In genomic region chr6:32127409-32127716, GRCh38 we compare ENCODE assay signal across 1 cellular context.
TF ChIP-seq lines count a peak whose summit lies in the region.

No MANE protein-coding gene starts in this region.

TF ChIP-seq in HepG2, 621 proteins besides CTCF, POLR2A, EP300 and RAD21:
- TF ChIP-seq YEATS4 (CRISPR knock-in tag; IDR thresholded peaks at IDR 0.05; ENCODE audit: borderline replicate concordance) (0 out of 2 replicates have a peak, but pooled peaks have one; percentile 1), ZFY (CRISPR knock-in tag; IDR thresholded peaks at IDR 0.05) (peak; percentile 37; the same call in 1 of the 2 replicates), ZNF773 (CRISPR knock-in tag; IDR thresholded peaks at IDR 0.05; ENCODE audit: borderline replicate concordance) (0 out of 2 replicates have a peak, but pooled peaks have one; percentile 41), ZNF772 (CRISPR knock-in tag; IDR thresholded peaks at IDR 0.05) (no peak), SATB2 (CRISPR knock-in tag; IDR thresholded peaks at IDR 0.05) (0 out of 2 replicates have a peak, but pooled peaks have one; percentile 68), ZNF629 (CRISPR knock-in tag; conservative IDR thresholded peaks at IDR 0.05) (0 out of 2 replicates have a peak, but pooled peaks have one; percentile 11), ZZZ3 (CRISPR knock-in tag; IDR thresholded peaks at IDR 0.05; ENCODE audit: borderline replicate concordance) (no peak), ZNF766 (CRISPR knock-in tag; IDR thresholded peaks at IDR 0.05; ENCODE audit: borderline replicate concordance) (0 out of 2 replicates have a peak, but pooled peaks have one; percentile 21), NONO (IDR thresholded peaks at IDR 0.05) (no peak), NONO (CRISPR knock-in tag; conservative IDR thresholded peaks at IDR 0.05) (no peak), KLF12 (CRISPR knock-in tag; IDR thresholded peaks at IDR 0.05; ENCODE audit: borderline replicate concordance) (0 out of 2 replicates have a peak, but pooled peaks have one; percentile 40), DR1 (CRISPR knock-in tag; IDR thresholded peaks at IDR 0.05) (0 out of 2 replicates have a peak, but pooled peaks have one; percentile 21), TMF1 (CRISPR knock-in tag; IDR thresholded peaks at IDR 0.05; ENCODE audit: low read depth) (no peak), EEA1 (CRISPR knock-in tag; IDR thresholded peaks at IDR 0.05; ENCODE audit: borderline replicate concordance) (no peak), SAFB2 (CRISPR knock-in tag; IDR thresholded peaks at IDR 0.05; ENCODE audit: borderline replicate concordance, low read depth) (0 out of 2 replicates have a peak, but pooled peaks have one; percentile 27), MEIS2 (CRISPR knock-in tag; IDR thresholded peaks at IDR 0.05) (0 out of 2 replicates have a peak, but pooled peaks have one; percentile 13), NFAT5 (CRISPR knock-in tag; IDR thresholded peaks at IDR 0.05) (0 out of 2 replicates have a peak, but pooled peaks have one; percentile 13), ISL2 (CRISPR knock-in tag; IDR thresholded peaks at IDR 0.05) (peak; percentile 16; the same call in 1 of the 2 replicates), NR2F2 (IDR thresholded peaks at IDR 0.05; ENCODE audit: borderline replicate concordance, low read depth) (0 out of 2 replicates have a peak, but pooled peaks have one; percentile 6), MED1 (CRISPR knock-in tag; IDR thresholded peaks at IDR 0.05) (0 out of 2 replicates have a peak, but pooled peaks have one; percentile 6), GTF3A (CRISPR knock-in tag; conservative IDR thresholded peaks at IDR 0.05) (no peak), HNF4G (IDR thresholded peaks at IDR 0.05; ENCODE audit: borderline replicate concordance, low read depth, low read length) (no peak), HNF4G (CRISPR knock-in tag; IDR thresholded peaks at IDR 0.05; ENCODE audit: borderline replicate concordance, low read depth) (no peak), ZNF530 (CRISPR knock-in tag; IDR thresholded peaks at IDR 0.05; ENCODE audit: low read depth) (peak; percentile 34; the same call in 1 of the 2 replicates), MEF2D (CRISPR knock-in tag; IDR thresholded peaks at IDR 0.05) (no peak), GATA4 (IDR thresholded peaks at IDR 0.05; ENCODE audit: borderline replicate concordance, low read depth) (no peak), ZNF317 (CRISPR knock-in tag; IDR thresholded peaks at IDR 0.05) (peak; percentile 60; the same call in 1 of the 2 replicates), ZNF275 (CRISPR knock-in tag; IDR thresholded peaks at IDR 0.05; ENCODE audit: borderline replicate concordance) (0 out of 2 replicates have a peak, but pooled peaks have one; percentile 60)
- TF ChIP-seq, protein P1, sequence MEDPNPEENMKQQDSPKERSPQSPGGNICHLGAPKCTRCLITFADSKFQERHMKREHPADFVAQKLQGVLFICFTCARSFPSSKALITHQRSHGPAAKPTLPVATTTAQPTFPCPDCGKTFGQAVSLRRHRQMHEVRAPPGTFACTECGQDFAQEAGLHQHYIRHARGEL (CRISPR knock-in tag; IDR thresholded peaks at IDR 0.05): 0 out of 2 replicates have a peak, but pooled peaks have one; percentile 33
- TF ChIP-seq, protein P2, sequence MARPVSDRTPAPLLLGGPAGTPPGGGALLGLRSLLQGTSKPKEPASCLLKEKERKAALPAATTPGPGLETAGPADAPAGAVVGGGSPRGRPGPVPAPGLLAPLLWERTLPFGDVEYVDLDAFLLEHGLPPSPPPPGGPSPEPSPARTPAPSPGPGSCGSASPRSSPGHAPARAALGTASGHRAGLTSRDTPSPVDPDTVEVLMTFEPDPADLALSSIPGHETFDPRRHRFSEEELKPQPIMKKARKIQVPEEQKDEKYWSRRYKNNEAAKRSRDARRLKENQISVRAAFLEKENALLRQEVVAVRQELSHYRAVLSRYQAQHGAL (CRISPR knock-in tag; IDR thresholded peaks at IDR 0.05; ENCODE audit: not compliant biosample characterization): peak; percentile 22
- TF ChIP-seq, protein P3, sequence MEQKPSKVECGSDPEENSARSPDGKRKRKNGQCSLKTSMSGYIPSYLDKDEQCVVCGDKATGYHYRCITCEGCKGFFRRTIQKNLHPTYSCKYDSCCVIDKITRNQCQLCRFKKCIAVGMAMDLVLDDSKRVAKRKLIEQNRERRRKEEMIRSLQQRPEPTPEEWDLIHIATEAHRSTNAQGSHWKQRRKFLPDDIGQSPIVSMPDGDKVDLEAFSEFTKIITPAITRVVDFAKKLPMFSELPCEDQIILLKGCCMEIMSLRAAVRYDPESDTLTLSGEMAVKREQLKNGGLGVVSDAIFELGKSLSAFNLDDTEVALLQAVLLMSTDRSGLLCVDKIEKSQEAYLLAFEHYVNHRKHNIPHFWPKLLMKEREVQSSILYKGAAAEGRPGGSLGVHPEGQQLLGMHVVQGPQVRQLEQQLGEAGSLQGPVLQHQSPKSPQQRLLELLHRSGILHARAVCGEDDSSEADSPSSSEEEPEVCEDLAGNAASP (CRISPR knock-in tag; IDR thresholded peaks at IDR 0.05; ENCODE audit: borderline replicate concordance): no peak
